Comparison of ENCODE assay signal across 9 cellular contexts in genomic region chr19:14361824-14362223, GRCh38. TPM values are rescaled to one million over a fixed set of nuclear protein-coding genes. Genes with fewer than 3 reads are reported as not detected.
DNase-seq lines count a peak whose midpoint lies in the region; ATAC-seq, FAIRE-seq and TF ChIP-seq lines count a peak whose summit lies in the region.
"Had no signal": no experiment of that assay in that cellular context is flagged by ENCODE, and none has a peak within 500 bp of the region (broad histone marks: within the 10 kb centered on the region; RNA-seq: fewer than 3 reads in every experiment).

No MANE protein-coding gene starts in this region.

- H3K27me3 ChIP-seq in lower lobe of right lung (ENCODE audit: low read depth) (no peaks in the 10 kb centered on the region), body of pancreas (no peaks in the 10 kb centered on the region)

- ATAC-seq in lower lobe of right lung (peak in 1 of 2 donors; percentile 11), body of pancreas (no peak), GM19324 (IDR thresholded peaks at IDR 0.05; ENCODE audit: low FRiP score, unreplicated experiment) (no peak), HG02970 (IDR thresholded peaks at IDR 0.05; ENCODE audit: low FRiP score, unreplicated experiment) (no peak)

- H3K9me3 ChIP-seq in lower lobe of right lung (no peaks in the 10 kb centered on the region), body of pancreas (no peaks in the 10 kb centered on the region)

- H3K4me1 ChIP-seq in lower lobe of right lung (peaks cover 52% of the 10 kb centered on the region), body of pancreas (peaks cover 8% of the 10 kb centered on the region)

- DNase-seq in DMS 273 (lab: John Stamatoyannopoulos, UW; ENCODE audit: unreplicated experiment) (peak; percentile 69), HT1080 (ENCODE audit: low read depth) (peak; percentile 46), lower lobe of right lung (no peak), RCC 7860 (ENCODE audit: low spot score) (no peak), body of pancreas (no peak)
- peak; percentile 44 for DNase-seq in activated CD8-positive, alpha-beta memory T cell treated with anti-CD3 and anti-CD28 coated beads, Interleukin-2, amount 50 U/mL, for 4 hours

- 45 to 47% methylated on average over 7 of the region's 7 CpGs for WGBS in body of pancreas, 2 donors

- no peak for FAIRE-seq in RCC 7860 (lab: Jason Lieb, UNC)

- no peak overlapping the region for H3K27ac ChIP-seq in lower lobe of right lung
- no peak overlapping the region for H3K27ac ChIP-seq in body of pancreas
- H3K27ac ChIP-seq: KMS-11 had no signal

- intact Hi-C loops in lower lobe of right lung (cut with DNase I) (no loop called here), body of pancreas (cut with DNase I) (no loop called here)

- no peaks in the 10 kb centered on the region for H3K36me3 ChIP-seq in lower lobe of right lung
- no peaks in the 10 kb centered on the region for H3K36me3 ChIP-seq in body of pancreas (replicated peaks in 1 of 2; ENCODE audit: insufficient read depth in 1 of 2, low read depth in 2 of 2)

- no peak for TF ChIP-seq POLR2A in body of pancreas (IDR thresholded peaks at IDR 0.05)

- H3K4me3 ChIP-seq in lower lobe of right lung (no peak overlapping the region), body of pancreas (no peak overlapping the region)

- TF ChIP-seq CTCF in lower lobe of right lung (IDR thresholded peaks at IDR 0.05) (peak; percentile 19), body of pancreas (IDR thresholded peaks at IDR 0.05) (no peak)

RNA-seq across cellular contexts. Expression of gene ADGRE5, which starts 19.4 kb away (rescaled TPM):
- total RNA-seq in HT1080 (2014; rRNA removed; shearing (Covaris generic)): 11.8 and 14.5 TPM in 2 replicates
- polyA plus RNA-seq in HT1080 (2015; cell fraction: cytosol; rRNA removed): 31.2 and 31.5 TPM in 2 replicates
- 119 and 128 TPM in 2 replicates for polyA plus RNA-seq in HT1080 (2015; cell fraction: nucleus; rRNA removed)
- 239 TPM for total RNA-seq in lower lobe of right lung
- 10 to 100 TPM; 11.5 to 24.6 TPM for total RNA-seq in body of pancreas

RNA-seq across cellular contexts. Expression of gene DDX39A, which starts 57.3 kb away (rescaled TPM):
- total RNA-seq in HT1080 (2014; rRNA removed; shearing (Covaris generic)): 264 and 265 TPM in 2 replicates
- 112 and 125 TPM in 2 replicates for polyA plus RNA-seq in HT1080 (2015; cell fraction: cytosol; rRNA removed)
- polyA plus RNA-seq in HT1080 (2015; cell fraction: nucleus; rRNA removed): 351 and 364 TPM in 2 replicates
- total RNA-seq in lower lobe of right lung (59.3 TPM), body of pancreas (10 to 100 TPM; 32.4 to 86.7 TPM)

Comparison
In these comparisons a context has a peak if more than half of its experiments do, and no peak if none do; other contexts are left out.
1. DNase-seq: peak in DMS 273 (single experiment), HT1080 (single experiment) and activated CD8-positive, alpha-beta memory T cell treated with anti-CD3 and anti-CD28 coated beads, Interleukin-2, amount 50 U/mL, for 4 hours (single experiment); none in lower lobe of right lung (single experiment), RCC 7860 (single experiment) and body of pancreas (0 of 4).